In genomic region chr15:72220678-72221077, GRCh38 we compare ENCODE assay signal across 12 cellular contexts. TPM values are rescaled to one million over a fixed set of nuclear protein-coding genes. Genes with fewer than 3 reads are reported as not detected.
DNase-seq lines count a peak whose midpoint lies in the region; ATAC-seq and TF ChIP-seq lines count a peak whose summit lies in the region.
"Had no signal": no experiment of that assay in that cellular context is flagged by ENCODE, and none has a peak within 500 bp of the region (broad histone marks: within the 10 kb centered on the region; RNA-seq: fewer than 3 reads in every experiment).

No MANE protein-coding gene starts in this region.

- H3K9me3 ChIP-seq in effector memory CD4-positive, alpha-beta T cell (ENCODE audit: control insufficient read depth, low read length) = no peaks in the 10 kb centered on the region
- H3K9me3 ChIP-seq in gastrocnemius medialis (no peaks in the 10 kb centered on the region), gastroesophageal sphincter (no peaks in the 10 kb centered on the region)
- H3K9me3 ChIP-seq: thyroid gland had no signal

- no CpG with 5 or more reads among the region's 1 CpG for WGBS in gastroesophageal sphincter (ENCODE audit: low coverage in 1 of 2), 2 donors

- H3K4me1 ChIP-seq in effector memory CD4-positive, alpha-beta T cell (ENCODE audit: control insufficient read depth, insufficient read depth, low read length, poor library complexity, severe bottlenecking) = no peaks in the 10 kb centered on the region
- H3K4me1 ChIP-seq in gastrocnemius medialis (peaks cover 75 to 85% of the 10 kb centered on the region in 2 donors), gastroesophageal sphincter (peaks cover 0 to 62% (median 6%) of the 10 kb centered on the region in 3 donors)

- H3K9me3 Mint-ChIP-seq in activated T-cell treated with anti-CD3 and anti-CD28 coated beads, Interleukin-2, amount 50 U/mL, for 24 hours = no peaks in the 10 kb centered on the region
- H3K9me3 Mint-ChIP-seq in activated T-cell treated with anti-CD3 and anti-CD28 coated beads, Interleukin-2, amount 50 U/mL, for 4 hours = no peaks in the 10 kb centered on the region

- no peak for TF ChIP-seq EP300 in gastroesophageal sphincter (IDR thresholded peaks at IDR 0.05)

- H3K27me3 ChIP-seq in effector memory CD4-positive, alpha-beta T cell (replicated peaks; ENCODE audit: control insufficient read depth, insufficient read depth, low read length, poor library complexity, severe bottlenecking) = no peaks in the 10 kb centered on the region
- H3K27me3 ChIP-seq in gastrocnemius medialis (no peaks in the 10 kb centered on the region), gastroesophageal sphincter (no peaks in the 10 kb centered on the region)
- H3K27me3 ChIP-seq: thyroid gland had no signal

- peak overlapping the region; percentile 86 for H3K27ac Mint-ChIP-seq in activated T-cell treated with anti-CD3 and anti-CD28 coated beads, Interleukin-2, amount 50 U/mL, for 24 hours

- in situ Hi-C loops in KBM-7 (cut with MboI; ENCODE audit: low pct_unique_long_range_greater_than_20kb, low sequenced_read_pairs) (no loop called here), gastrocnemius medialis (cut with MboI; ENCODE audit: low sequenced_read_pairs in 4 of 4) (no loop called here)

- TF ChIP-seq CTCF in gastrocnemius medialis (IDR thresholded peaks at IDR 0.05 in 4 of 5, conservative IDR thresholded peaks at IDR 0.05 in 1 of 5) (no peak), gastroesophageal sphincter (IDR thresholded peaks at IDR 0.05) (no peak)

- no peak for ATAC-seq in activated T-cell treated with anti-CD3 and anti-CD28 coated beads, Interleukin-2, amount 50 U/mL, for 4 hours
- ATAC-seq in gastrocnemius medialis (no peak), gastroesophageal sphincter (no peak)
- ATAC-seq: GM12878 had no signal

- H3K4me3 ChIP-seq in effector memory CD4-positive, alpha-beta T cell (ENCODE audit: insufficient read depth, low read depth, low read length, poor library complexity, severe bottlenecking) = no peak overlapping the region
- H3K4me3 ChIP-seq in gastrocnemius medialis (no peak overlapping the region), gastroesophageal sphincter (no peak overlapping the region)
- H3K4me3 ChIP-seq: GM12878, skin epidermis, thyroid gland had no signal

- peak overlapping the region; percentile 49 for H3K27ac ChIP-seq in effector memory CD4-positive, alpha-beta T cell (ENCODE audit: insufficient read depth, low read length, poor library complexity, severe bottlenecking)
- H3K27ac ChIP-seq in gastrocnemius medialis (peak overlapping the region; percentile 96 to 99 (median 98)), gastroesophageal sphincter (peak overlapping the region in 1 of 4 donors; percentile 0)
- H3K27ac ChIP-seq: HL-60, thyroid gland had no signal

- no peaks in the 10 kb centered on the region for H3K27me3 Mint-ChIP-seq in activated T-cell treated with anti-CD3 and anti-CD28 coated beads, Interleukin-2, amount 50 U/mL, for 24 hours
- H3K27me3 Mint-ChIP-seq in activated T-cell treated with anti-CD3 and anti-CD28 coated beads, Interleukin-2, amount 50 U/mL, for 4 hours (ENCODE audit: low read depth) = no peaks in the 10 kb centered on the region

- no peak for DNase-seq in activated T-cell treated with anti-CD3 and anti-CD28 coated beads, Interleukin-2, amount 50 U/mL, for 24 hours
- no peak for DNase-seq in activated T-cell treated with anti-CD3 and anti-CD28 coated beads, Interleukin-2, amount 50 U/mL, for 4 hours
- peak; percentile 51 for DNase-seq in KBM-7
- no peak for DNase-seq in effector memory CD4-positive, alpha-beta T cell
- no peak for DNase-seq in gastrocnemius medialis
- no peak for DNase-seq in NCI-H2107 (lab: John Stamatoyannopoulos, UW)
- no peak for DNase-seq in UCSD-AML1 (lab: John Stamatoyannopoulos, UW; ENCODE audit: unreplicated experiment)
- DNase-seq: thyroid gland had no signal

- no peak overlapping the region for H3K4me3 Mint-ChIP-seq in activated T-cell treated with anti-CD3 and anti-CD28 coated beads, Interleukin-2, amount 50 U/mL, for 24 hours
- H3K4me3 Mint-ChIP-seq in activated T-cell treated with anti-CD3 and anti-CD28 coated beads, Interleukin-2, amount 50 U/mL, for 4 hours = no peak overlapping the region

- intact Hi-C loops in gastrocnemius medialis (cut with DNase I; ENCODE audit: low total_unique reads) = no loop called here

- peaks cover 94% of the 10 kb centered on the region for H3K36me3 Mint-ChIP-seq in activated T-cell treated with anti-CD3 and anti-CD28 coated beads, Interleukin-2, amount 50 U/mL, for 24 hours (ENCODE audit: low read depth)
- H3K36me3 Mint-ChIP-seq in activated T-cell treated with anti-CD3 and anti-CD28 coated beads, Interleukin-2, amount 50 U/mL, for 4 hours (ENCODE audit: insufficient read depth) = peaks cover 69% of the 10 kb centered on the region

- peaks cover 70% of the 10 kb centered on the region for H3K4me1 Mint-ChIP-seq in activated T-cell treated with anti-CD3 and anti-CD28 coated beads, Interleukin-2, amount 50 U/mL, for 24 hours (ENCODE audit: low read depth)
- peaks cover 55% of the 10 kb centered on the region for H3K4me1 Mint-ChIP-seq in activated T-cell treated with anti-CD3 and anti-CD28 coated beads, Interleukin-2, amount 50 U/mL, for 4 hours (ENCODE audit: low read depth)

- TF ChIP-seq POLR2A in gastrocnemius medialis (IDR thresholded peaks at IDR 0.05) = no peak
- TF ChIP-seq POLR2A in gastroesophageal sphincter (IDR thresholded peaks at IDR 0.05) = no peak

- H3K36me3 ChIP-seq in effector memory CD4-positive, alpha-beta T cell (ENCODE audit: control insufficient read depth, insufficient read depth, low read length) = peaks cover 57% of the 10 kb centered on the region
- peaks cover 0 to 31% of the 10 kb centered on the region in 2 donors for H3K36me3 ChIP-seq in gastrocnemius medialis
- peaks cover 0 to 36% of the 10 kb centered on the region in 2 donors for H3K36me3 ChIP-seq in gastroesophageal sphincter

RNA-seq across cellular contexts. Expression of gene PKM, which starts 10.3 kb away (rescaled TPM):
- 1,000 to 10,000 TPM; 2,397 to 2,519 (median 2,398) TPM for total RNA-seq in activated T-cell treated with anti-CD3 and anti-CD28 coated beads, Interleukin-2, amount 50 U/mL, for 4 hours
- 100 to 1,000 TPM; 691 to 946 (median 810) TPM for total RNA-seq in gastrocnemius medialis
- 100 to 1,000 TPM; 343 to 646 (median 543) TPM for total RNA-seq in gastroesophageal sphincter

RNA-seq across cellular contexts. Expression of gene GRAMD2A, which starts 23.1 kb away (rescaled TPM):
- total RNA-seq in activated T-cell treated with anti-CD3 and anti-CD28 coated beads, Interleukin-2, amount 50 U/mL, for 4 hours = not detected
- not detected for total RNA-seq in gastrocnemius medialis
- total RNA-seq in gastroesophageal sphincter = under 1 TPM in 2 of 4 donors, not detected in 2; 0.39 to 0.64 TPM
- total RNA-seq: GM12878 had no signal

RNA-seq across cellular contexts. Expression of gene PARP6, which starts 51.7 kb away (rescaled TPM):
- total RNA-seq in activated T-cell treated with anti-CD3 and anti-CD28 coated beads, Interleukin-2, amount 50 U/mL, for 4 hours = 10 to 100 TPM; 62.9 to 63.2 (median 62.9) TPM
- total RNA-seq in gastrocnemius medialis (10 to 100 TPM; 51.7 to 84.7 (median 66.9) TPM), gastroesophageal sphincter (10 to 100 TPM; 38.2 to 98.7 (median 71.4) TPM)
